2 cellular contexts compared by ENCODE assay signal in the genomic region with DNA sequence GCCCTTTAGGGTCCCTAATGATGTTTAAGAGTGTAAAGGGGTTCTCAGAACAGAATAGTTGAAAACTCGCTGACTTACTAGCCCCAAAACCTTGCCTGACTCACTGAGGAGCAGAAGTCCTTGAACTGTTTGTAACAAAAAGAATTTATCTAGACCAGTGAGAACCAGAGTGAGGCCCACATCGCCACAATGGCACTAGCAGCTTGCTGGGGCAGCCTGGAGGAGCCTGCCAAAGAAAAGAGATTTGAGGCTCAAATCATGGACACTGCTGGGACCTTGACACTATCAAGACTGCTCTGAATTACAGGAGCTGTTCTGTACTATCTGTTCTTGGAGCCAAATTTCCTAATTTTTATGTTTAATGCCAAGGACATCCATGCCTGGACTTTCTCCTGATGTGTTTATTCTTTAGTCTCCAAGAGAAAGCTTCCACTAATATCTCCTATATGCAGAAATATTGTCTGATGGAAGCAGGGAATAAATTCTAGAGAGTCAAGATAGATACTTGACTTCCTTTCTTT.
TF ChIP-seq lines count a peak whose summit lies in the region.

No MANE protein-coding gene starts in this region.

TF ChIP-seq in GM23338, 12 proteins besides CTCF, POLR2A, EP300 and RAD21 (continued from another document and continues in another):
- TF ChIP-seq, protein P1, sequence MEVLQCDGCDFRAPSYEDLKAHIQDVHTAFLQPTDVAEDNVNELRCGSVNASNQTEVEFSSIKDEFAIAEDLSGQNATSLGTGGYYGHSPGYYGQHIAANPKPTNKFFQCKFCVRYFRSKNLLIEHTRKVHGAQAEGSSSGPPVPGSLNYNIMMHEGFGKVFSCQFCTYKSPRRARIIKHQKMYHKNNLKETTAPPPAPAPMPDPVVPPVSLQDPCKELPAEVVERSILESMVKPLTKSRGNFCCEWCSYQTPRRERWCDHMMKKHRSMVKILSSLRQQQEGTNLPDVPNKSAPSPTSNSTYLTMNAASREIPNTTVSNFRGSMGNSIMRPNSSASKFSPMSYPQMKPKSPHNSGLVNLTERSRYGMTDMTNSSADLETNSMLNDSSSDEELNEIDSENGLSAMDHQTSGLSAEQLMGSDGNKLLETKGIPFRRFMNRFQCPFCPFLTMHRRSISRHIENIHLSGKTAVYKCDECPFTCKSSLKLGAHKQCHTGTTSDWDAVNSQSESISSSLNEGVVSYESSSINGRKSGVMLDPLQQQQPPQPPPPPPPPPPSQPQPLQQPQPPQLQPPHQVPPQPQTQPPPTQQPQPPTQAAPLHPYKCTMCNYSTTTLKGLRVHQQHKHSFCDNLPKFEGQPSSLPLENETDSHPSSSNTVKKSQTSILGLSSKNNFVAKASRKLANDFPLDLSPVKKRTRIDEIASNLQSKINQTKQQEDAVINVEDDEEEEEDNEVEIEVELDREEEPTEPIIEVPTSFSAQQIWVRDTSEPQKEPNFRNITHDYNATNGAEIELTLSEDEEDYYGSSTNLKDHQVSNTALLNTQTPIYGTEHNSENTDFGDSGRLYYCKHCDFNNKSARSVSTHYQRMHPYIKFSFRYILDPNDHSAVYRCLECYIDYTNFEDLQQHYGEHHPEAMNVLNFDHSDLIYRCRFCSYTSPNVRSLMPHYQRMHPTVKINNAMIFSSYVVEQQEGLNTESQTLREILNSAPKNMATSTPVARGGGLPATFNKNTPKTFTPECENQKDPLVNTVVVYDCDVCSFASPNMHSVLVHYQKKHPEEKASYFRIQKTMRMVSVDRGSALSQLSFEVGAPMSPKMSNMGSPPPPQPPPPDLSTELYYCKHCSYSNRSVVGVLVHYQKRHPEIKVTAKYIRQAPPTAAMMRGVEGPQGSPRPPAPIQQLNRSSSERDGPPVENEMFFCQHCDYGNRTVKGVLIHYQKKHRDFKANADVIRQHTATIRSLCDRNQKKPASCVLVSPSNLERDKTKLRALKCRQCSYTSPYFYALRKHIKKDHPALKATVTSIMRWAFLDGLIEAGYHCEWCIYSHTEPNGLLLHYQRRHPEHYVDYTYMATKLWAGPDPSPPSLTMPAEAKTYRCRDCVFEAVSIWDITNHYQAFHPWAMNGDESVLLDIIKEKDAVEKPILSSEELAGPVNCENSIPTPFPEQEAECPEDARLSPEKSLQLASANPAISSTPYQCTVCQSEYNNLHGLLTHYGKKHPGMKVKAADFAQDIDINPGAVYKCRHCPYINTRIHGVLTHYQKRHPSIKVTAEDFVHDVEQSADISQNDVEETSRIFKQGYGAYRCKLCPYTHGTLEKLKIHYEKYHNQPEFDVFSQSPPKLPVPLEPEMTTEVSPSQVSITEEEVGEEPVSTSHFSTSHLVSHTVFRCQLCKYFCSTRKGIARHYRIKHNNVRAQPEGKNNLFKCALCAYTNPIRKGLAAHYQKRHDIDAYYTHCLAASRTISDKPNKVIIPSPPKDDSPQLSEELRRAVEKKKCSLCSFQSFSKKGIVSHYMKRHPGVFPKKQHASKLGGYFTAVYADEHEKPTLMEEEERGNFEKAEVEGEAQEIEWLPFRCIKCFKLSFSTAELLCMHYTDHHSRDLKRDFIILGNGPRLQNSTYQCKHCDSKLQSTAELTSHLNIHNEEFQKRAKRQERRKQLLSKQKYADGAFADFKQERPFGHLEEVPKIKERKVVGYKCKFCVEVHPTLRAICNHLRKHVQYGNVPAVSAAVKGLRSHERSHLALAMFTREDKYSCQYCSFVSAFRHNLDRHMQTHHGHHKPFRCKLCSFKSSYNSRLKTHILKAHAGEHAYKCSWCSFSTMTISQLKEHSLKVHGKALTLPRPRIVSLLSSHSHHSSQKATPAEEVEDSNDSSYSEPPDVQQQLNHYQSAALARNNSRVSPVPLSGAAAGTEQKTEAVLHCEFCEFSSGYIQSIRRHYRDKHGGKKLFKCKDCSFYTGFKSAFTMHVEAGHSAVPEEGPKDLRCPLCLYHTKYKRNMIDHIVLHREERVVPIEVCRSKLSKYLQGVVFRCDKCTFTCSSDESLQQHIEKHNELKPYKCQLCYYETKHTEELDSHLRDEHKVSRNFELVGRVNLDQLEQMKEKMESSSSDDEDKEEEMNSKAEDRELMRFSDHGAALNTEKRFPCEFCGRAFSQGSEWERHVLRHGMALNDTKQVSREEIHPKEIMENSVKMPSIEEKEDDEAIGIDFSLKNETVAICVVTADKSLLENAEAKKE (CRISPR knock-in tag; IDR thresholded peaks at IDR 0.05), result no peak
- TF ChIP-seq EZH2phosphoT487 (IDR thresholded peaks at IDR 0.05; ENCODE audit: unreplicated experiment) (no peak), ZNF331 (CRISPR knock-in tag; IDR thresholded peaks at IDR 0.05; ENCODE audit: low read depth) (no peak), ZNF114 (CRISPR knock-in tag; IDR thresholded peaks at IDR 0.05) (no peak), NANOG (IDR thresholded peaks at IDR 0.05; ENCODE audit: borderline replicate concordance) (no peak), POLR2AphosphoS5 (IDR thresholded peaks at IDR 0.05; ENCODE audit: low read depth) (no peak), EZH2 (IDR thresholded peaks at IDR 0.05; ENCODE audit: low read depth, unreplicated experiment) (no peak), CREB1 (CRISPR knock-in tag; IDR thresholded peaks at IDR 0.05; ENCODE audit: low read depth) (no peak), JUNB (IDR thresholded peaks at IDR 0.05; ENCODE audit: unreplicated experiment) (no peak)
- TF ChIP-seq, protein P2, sequence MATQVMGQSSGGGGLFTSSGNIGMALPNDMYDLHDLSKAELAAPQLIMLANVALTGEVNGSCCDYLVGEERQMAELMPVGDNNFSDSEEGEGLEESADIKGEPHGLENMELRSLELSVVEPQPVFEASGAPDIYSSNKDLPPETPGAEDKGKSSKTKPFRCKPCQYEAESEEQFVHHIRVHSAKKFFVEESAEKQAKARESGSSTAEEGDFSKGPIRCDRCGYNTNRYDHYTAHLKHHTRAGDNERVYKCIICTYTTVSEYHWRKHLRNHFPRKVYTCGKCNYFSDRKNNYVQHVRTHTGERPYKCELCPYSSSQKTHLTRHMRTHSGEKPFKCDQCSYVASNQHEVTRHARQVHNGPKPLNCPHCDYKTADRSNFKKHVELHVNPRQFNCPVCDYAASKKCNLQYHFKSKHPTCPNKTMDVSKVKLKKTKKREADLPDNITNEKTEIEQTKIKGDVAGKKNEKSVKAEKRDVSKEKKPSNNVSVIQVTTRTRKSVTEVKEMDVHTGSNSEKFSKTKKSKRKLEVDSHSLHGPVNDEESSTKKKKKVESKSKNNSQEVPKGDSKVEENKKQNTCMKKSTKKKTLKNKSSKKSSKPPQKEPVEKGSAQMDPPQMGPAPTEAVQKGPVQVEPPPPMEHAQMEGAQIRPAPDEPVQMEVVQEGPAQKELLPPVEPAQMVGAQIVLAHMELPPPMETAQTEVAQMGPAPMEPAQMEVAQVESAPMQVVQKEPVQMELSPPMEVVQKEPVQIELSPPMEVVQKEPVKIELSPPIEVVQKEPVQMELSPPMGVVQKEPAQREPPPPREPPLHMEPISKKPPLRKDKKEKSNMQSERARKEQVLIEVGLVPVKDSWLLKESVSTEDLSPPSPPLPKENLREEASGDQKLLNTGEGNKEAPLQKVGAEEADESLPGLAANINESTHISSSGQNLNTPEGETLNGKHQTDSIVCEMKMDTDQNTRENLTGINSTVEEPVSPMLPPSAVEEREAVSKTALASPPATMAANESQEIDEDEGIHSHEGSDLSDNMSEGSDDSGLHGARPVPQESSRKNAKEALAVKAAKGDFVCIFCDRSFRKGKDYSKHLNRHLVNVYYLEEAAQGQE (IDR thresholded peaks at IDR 0.05; ENCODE audit: unreplicated experiment), result no peak

TF ChIP-seq in K562, 482 proteins besides CTCF, POLR2A, EP300 and RAD21 (continued from another document):
- TF ChIP-seq, protein P3, sequence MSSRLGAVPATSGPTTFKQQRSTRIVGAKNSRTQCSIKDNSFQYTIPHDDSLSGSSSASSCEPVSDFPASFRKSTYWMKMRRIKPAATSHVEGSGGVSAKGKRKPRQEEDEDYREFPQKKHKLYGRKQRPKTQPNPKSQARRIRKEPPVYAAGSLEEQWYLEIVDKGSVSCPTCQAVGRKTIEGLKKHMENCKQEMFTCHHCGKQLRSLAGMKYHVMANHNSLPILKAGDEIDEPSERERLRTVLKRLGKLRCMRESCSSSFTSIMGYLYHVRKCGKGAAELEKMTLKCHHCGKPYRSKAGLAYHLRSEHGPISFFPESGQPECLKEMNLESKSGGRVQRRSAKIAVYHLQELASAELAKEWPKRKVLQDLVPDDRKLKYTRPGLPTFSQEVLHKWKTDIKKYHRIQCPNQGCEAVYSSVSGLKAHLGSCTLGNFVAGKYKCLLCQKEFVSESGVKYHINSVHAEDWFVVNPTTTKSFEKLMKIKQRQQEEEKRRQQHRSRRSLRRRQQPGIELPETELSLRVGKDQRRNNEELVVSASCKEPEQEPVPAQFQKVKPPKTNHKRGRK (tag; IDR thresholded peaks at IDR 0.05), result no peak
